Comparison of ENCODE assay signal across 1 cellular context in the genomic region with DNA sequence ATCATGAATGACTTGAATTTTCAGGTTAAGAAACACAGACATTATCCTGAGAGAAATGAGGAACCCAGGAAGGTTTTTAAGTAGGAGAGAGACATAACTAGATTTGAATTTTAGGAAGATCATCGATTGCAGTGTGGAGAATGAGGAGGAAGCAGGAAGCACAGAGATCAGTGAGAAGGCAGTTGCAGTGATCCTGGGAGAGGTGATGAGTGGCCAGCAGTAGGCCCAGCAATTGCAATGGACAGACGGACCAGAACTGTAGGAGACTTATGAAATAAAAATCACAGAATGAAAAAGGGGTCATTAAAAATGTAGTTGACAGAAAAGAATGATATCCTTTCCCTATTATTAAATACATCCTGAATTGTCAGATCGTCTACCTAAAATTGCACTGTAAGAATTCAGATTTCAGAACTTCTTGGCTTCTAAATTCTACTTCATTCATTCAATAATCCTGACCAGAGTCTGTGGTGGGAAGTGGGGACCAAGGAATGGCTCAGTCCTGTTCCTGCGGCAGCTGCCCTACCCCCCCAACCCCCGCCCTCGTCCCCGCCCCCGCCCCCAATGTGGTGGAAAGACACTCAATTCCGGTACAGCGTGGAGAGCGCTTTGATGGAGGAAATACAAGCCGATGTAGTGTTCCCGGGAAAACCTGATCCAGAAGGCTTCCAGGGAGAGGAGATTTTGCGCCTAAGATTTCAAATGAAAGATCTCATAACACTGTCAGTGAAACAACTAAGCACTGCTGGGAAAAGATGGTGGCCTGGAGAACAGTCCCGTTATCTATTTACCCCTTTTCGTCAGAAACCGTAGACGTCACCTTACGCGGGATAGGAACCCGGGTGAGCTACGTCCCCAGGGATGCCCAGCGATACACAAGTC.
TF ChIP-seq lines count a peak whose summit lies in the region.

No MANE protein-coding gene starts in this region.

TF ChIP-seq in K562, 482 proteins besides CTCF, POLR2A, EP300 and RAD21 (continued from another document and continues in another):
- TF ChIP-seq, protein P1, sequence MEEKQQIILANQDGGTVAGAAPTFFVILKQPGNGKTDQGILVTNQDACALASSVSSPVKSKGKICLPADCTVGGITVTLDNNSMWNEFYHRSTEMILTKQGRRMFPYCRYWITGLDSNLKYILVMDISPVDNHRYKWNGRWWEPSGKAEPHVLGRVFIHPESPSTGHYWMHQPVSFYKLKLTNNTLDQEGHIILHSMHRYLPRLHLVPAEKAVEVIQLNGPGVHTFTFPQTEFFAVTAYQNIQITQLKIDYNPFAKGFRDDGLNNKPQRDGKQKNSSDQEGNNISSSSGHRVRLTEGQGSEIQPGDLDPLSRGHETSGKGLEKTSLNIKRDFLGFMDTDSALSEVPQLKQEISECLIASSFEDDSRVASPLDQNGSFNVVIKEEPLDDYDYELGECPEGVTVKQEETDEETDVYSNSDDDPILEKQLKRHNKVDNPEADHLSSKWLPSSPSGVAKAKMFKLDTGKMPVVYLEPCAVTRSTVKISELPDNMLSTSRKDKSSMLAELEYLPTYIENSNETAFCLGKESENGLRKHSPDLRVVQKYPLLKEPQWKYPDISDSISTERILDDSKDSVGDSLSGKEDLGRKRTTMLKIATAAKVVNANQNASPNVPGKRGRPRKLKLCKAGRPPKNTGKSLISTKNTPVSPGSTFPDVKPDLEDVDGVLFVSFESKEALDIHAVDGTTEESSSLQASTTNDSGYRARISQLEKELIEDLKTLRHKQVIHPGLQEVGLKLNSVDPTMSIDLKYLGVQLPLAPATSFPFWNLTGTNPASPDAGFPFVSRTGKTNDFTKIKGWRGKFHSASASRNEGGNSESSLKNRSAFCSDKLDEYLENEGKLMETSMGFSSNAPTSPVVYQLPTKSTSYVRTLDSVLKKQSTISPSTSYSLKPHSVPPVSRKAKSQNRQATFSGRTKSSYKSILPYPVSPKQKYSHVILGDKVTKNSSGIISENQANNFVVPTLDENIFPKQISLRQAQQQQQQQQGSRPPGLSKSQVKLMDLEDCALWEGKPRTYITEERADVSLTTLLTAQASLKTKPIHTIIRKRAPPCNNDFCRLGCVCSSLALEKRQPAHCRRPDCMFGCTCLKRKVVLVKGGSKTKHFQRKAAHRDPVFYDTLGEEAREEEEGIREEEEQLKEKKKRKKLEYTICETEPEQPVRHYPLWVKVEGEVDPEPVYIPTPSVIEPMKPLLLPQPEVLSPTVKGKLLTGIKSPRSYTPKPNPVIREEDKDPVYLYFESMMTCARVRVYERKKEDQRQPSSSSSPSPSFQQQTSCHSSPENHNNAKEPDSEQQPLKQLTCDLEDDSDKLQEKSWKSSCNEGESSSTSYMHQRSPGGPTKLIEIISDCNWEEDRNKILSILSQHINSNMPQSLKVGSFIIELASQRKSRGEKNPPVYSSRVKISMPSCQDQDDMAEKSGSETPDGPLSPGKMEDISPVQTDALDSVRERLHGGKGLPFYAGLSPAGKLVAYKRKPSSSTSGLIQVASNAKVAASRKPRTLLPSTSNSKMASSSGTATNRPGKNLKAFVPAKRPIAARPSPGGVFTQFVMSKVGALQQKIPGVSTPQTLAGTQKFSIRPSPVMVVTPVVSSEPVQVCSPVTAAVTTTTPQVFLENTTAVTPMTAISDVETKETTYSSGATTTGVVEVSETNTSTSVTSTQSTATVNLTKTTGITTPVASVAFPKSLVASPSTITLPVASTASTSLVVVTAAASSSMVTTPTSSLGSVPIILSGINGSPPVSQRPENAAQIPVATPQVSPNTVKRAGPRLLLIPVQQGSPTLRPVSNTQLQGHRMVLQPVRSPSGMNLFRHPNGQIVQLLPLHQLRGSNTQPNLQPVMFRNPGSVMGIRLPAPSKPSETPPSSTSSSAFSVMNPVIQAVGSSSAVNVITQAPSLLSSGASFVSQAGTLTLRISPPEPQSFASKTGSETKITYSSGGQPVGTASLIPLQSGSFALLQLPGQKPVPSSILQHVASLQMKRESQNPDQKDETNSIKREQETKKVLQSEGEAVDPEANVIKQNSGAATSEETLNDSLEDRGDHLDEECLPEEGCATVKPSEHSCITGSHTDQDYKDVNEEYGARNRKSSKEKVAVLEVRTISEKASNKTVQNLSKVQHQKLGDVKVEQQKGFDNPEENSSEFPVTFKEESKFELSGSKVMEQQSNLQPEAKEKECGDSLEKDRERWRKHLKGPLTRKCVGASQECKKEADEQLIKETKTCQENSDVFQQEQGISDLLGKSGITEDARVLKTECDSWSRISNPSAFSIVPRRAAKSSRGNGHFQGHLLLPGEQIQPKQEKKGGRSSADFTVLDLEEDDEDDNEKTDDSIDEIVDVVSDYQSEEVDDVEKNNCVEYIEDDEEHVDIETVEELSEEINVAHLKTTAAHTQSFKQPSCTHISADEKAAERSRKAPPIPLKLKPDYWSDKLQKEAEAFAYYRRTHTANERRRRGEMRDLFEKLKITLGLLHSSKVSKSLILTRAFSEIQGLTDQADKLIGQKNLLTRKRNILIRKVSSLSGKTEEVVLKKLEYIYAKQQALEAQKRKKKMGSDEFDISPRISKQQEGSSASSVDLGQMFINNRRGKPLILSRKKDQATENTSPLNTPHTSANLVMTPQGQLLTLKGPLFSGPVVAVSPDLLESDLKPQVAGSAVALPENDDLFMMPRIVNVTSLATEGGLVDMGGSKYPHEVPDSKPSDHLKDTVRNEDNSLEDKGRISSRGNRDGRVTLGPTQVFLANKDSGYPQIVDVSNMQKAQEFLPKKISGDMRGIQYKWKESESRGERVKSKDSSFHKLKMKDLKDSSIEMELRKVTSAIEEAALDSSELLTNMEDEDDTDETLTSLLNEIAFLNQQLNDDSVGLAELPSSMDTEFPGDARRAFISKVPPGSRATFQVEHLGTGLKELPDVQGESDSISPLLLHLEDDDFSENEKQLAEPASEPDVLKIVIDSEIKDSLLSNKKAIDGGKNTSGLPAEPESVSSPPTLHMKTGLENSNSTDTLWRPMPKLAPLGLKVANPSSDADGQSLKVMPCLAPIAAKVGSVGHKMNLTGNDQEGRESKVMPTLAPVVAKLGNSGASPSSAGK (IDR thresholded peaks at IDR 0.05) = no peak
- TF ChIP-seq SRSF3 (IDR thresholded peaks at IDR 0.05; ENCODE audit: insufficient read depth, low read length) (no peak), ZNF609 (CRISPR knock-in tag; IDR thresholded peaks at IDR 0.05; ENCODE audit: borderline replicate concordance) (0 out of 2 replicates have a peak, but pooled peaks have one; percentile 79), KLF10 (CRISPR knock-in tag; IDR thresholded peaks at IDR 0.05) (no peak), GTF2A2 (tag; IDR thresholded peaks at IDR 0.05) (no peak), IRF2 (CRISPR knock-in tag; IDR thresholded peaks at IDR 0.05) (no peak), MIER1 (IDR thresholded peaks at IDR 0.05; ENCODE audit: low read depth) (peak; percentile 16; the same call in 1 of the 2 replicates), ZNF668 (CRISPR knock-in tag; IDR thresholded peaks at IDR 0.05) (no peak), FOXP1 (CRISPR knock-in tag; IDR thresholded peaks at IDR 0.05) (no peak), PHF8 (IDR thresholded peaks at IDR 0.05; ENCODE audit: borderline replicate concordance, low read length) (peak; percentile 79; the same call in 1 of the 2 replicates), MTA2 (IDR thresholded peaks at IDR 0.05; ENCODE audit: low read depth) (no peak), NBN (IDR thresholded peaks at IDR 0.05; ENCODE audit: low read depth) (no peak), WHSC1 (IDR thresholded peaks at IDR 0.05; ENCODE audit: low read length) (no peak), CGGBP1 (CRISPR knock-in tag; IDR thresholded peaks at IDR 0.05) (0 out of 2 replicates have a peak, but pooled peaks have one; percentile 23), ZFP36 (IDR thresholded peaks at IDR 0.05; ENCODE audit: low read depth, low read length, partially characterized antibody) (no peak), HMG20A (CRISPR knock-in tag; conservative IDR thresholded peaks at IDR 0.05) (no peak), MYNN (IDR thresholded peaks at IDR 0.05) (no peak), MYNN (CRISPR knock-in tag; IDR thresholded peaks at IDR 0.05) (no peak), SMAD1 (IDR thresholded peaks at IDR 0.05; ENCODE audit: low read depth, low read length, partially characterized antibody) (peak; percentile 11), ELF2 (CRISPR knock-in tag; IDR thresholded peaks at IDR 0.05) (no peak), EGR1 (conservative IDR thresholded peaks at IDR 0.05) (peak; percentile 33; the same call in 1 of the 2 replicates), XRCC3 (IDR thresholded peaks at IDR 0.05) (no peak), ZNF133 (CRISPR knock-in tag; IDR thresholded peaks at IDR 0.05) (no peak), PHTF2 (CRISPR knock-in tag; IDR thresholded peaks at IDR 0.05) (no peak), GABPA (tag; conservative IDR thresholded peaks at IDR 0.05; ENCODE audit: low read depth) (no peak), MTA1 (IDR thresholded peaks at IDR 0.05; ENCODE audit: borderline replicate concordance) (no peak), BDP1 (IDR thresholded peaks at IDR 0.05; ENCODE audit: insufficient read depth, insufficient read length) (no peak), SREBF1 (IDR thresholded peaks at IDR 0.05; ENCODE audit: borderline replicate concordance, low read depth, low read length) (no peak), SMAD2 (IDR thresholded peaks at IDR 0.05; ENCODE audit: low read depth, low read length) (no peak), MCM2 (IDR thresholded peaks at IDR 0.05; ENCODE audit: low read depth) (0 out of 2 replicates have a peak, but pooled peaks have one; percentile 11), SIN3A (IDR thresholded peaks at IDR 0.05; ENCODE audit: borderline replicate concordance in 2 of 2, control insufficient read depth in 1 of 2, low read depth in 2 of 2, low read length in 2 of 2) (0 out of 4 replicates have a peak, but pooled peaks of 1 of the 2 experiments have one; percentile 32), SOX6 (IDR thresholded peaks at IDR 0.05) (no peak), GTF2B (IDR thresholded peaks at IDR 0.05; ENCODE audit: extremely low read depth, insufficient read length) (no peak), ZNF780A (CRISPR knock-in tag; IDR thresholded peaks at IDR 0.05) (no peak), ELF1 (tag; IDR thresholded peaks at IDR 0.05) (peak; percentile 3; the same call in 1 of the 2 replicates), ZNF584 (CRISPR knock-in tag; IDR thresholded peaks at IDR 0.05; ENCODE audit: low read depth) (no peak), JUNB (CRISPR knock-in tag; conservative IDR thresholded peaks at IDR 0.05) (0 out of 2 replicates have a peak, but pooled peaks have one; percentile 16), ARHGAP35 (IDR thresholded peaks at IDR 0.05; ENCODE audit: partially characterized antibody) (no peak), ZNF583 (CRISPR knock-in tag; IDR thresholded peaks at IDR 0.05) (no peak; the same call in 1 of the 2 replicates)
- TF ChIP-seq, protein P2, sequence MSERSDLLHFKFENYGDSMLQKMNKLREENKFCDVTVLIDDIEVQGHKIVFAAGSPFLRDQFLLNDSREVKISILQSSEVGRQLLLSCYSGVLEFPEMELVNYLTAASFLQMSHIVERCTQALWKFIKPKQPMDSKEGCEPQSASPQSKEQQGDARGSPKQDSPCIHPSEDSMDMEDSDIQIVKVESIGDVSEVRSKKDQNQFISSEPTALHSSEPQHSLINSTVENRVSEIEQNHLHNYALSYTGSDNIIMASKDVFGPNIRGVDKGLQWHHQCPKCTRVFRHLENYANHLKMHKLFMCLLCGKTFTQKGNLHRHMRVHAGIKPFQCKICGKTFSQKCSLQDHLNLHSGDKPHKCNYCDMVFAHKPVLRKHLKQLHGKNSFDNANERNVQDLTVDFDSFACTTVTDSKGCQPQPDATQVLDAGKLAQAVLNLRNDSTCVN (CRISPR knock-in tag; IDR thresholded peaks at IDR 0.05) = no peak
- TF ChIP-seq, protein P3, sequence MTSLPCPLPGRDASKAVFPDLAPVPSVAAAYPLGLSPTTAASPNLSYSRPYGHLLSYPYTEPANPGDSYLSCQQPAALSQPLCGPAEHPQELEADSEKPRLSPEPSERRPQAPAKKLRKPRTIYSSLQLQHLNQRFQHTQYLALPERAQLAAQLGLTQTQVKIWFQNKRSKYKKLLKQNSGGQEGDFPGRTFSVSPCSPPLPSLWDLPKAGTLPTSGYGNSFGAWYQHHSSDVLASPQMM (CRISPR knock-in tag; IDR thresholded peaks at IDR 0.05) = no peak
- TF ChIP-seq, protein P4, sequence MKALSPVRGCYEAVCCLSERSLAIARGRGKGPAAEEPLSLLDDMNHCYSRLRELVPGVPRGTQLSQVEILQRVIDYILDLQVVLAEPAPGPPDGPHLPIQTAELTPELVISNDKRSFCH (CRISPR knock-in tag; IDR thresholded peaks at IDR 0.05) = no peak
- TF ChIP-seq, protein P4 (tag; IDR thresholded peaks at IDR 0.05) = no peak
